8 cellular contexts compared by ENCODE assay signal in the genomic region with DNA sequence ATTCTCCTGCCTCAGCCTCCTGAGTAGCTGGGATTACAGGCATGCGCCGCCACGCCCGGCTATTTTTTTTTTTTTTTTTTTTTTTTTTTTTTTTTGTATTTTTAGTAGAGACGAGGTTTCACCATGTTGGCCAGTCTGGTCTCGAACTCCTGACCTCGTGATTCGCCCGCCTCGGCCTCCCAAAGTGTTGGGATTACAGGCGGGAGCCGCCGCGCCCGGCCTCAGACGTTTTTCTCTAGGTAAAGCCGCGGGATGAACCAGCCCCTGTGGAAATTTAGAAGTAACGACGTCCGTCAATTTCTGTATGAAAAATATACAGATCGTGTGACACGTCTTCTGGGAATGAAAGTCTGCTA. TPM values are rescaled to one million over a fixed set of nuclear protein-coding genes. Genes with fewer than 3 reads are reported as not detected.
DNase-seq lines count a peak whose midpoint lies in the region; ATAC-seq and TF ChIP-seq lines count a peak whose summit lies in the region.
"Not testable (repeated sequence)": the region's sequence is repeated elsewhere in the genome, so short reads cannot be mapped to it uniquely, and the experiment has no call there.

No MANE protein-coding gene starts in this region.

- not testable (repeated sequence) for H3K36me3 ChIP-seq in BLaER1; breast epithelium; fibroblast of lung (ENCODE audit: control insufficient read depth, insufficient read depth, low read length); neuronal stem cell (replicated peaks in 1 of 2; ENCODE audit: control insufficient read depth in 2 of 2, insufficient read depth in 2 of 2, low read length in 2 of 2); subcutaneous abdominal adipose tissue (ENCODE audit: control insufficient read depth in 5 of 5, insufficient read depth in 5 of 5, low read length in 5 of 5)

- not testable (repeated sequence) for H2AK5ac ChIP-seq in neuronal stem cell (ENCODE audit: low read depth, low read length)

- POLR2A ChIA-PET in activated CD8-positive, alpha-beta T cell treated with anti-CD3 and anti-CD28 coated beads for 36 hours (lab: Charles Lee): not testable (repeated sequence)

- DNase-seq in activated CD8-positive, alpha-beta T cell treated with anti-CD3 and anti-CD28 coated beads for 36 hours; breast epithelium (ENCODE audit: low spot score in 2 of 2); fibroblast of lung (ENCODE audit: low read depth in 2 of 2); neuronal stem cell (ENCODE audit: low spot score): not testable (repeated sequence)
- peak; percentile 27 for DNase-seq in left lobe of liver (ENCODE audit: low spot score)

- no CpG with 5 or more reads among the region's 23 CpGs for WGBS in neuronal stem cell (ENCODE audit: extremely low coverage in 2 of 2, insufficient read length in 2 of 2, insufficient replicate concordance in 1 of 2), 2 donors

- peak overlapping the region; percentile 64 to 96 (median 90) for H3K27ac Mint-ChIP-seq in IgD-negative memory B cell
- H3K27ac Mint-ChIP-seq in activated CD8-positive, alpha-beta T cell treated with anti-CD3 and anti-CD28 coated beads for 36 hours: peak overlapping the region; percentile 31

- peak overlapping the region; percentile 89 for H3K4me2 ChIP-seq in BLaER1
- peak overlapping the region; percentile 70 for H3K4me2 ChIP-seq in fibroblast of lung (ENCODE audit: extremely low read depth, insufficient read depth, low read length)
- H3K4me2 ChIP-seq in neuronal stem cell (ENCODE audit: insufficient read depth, low read length, poor library complexity, severe bottlenecking): peak overlapping the region; percentile 93

- H3K4me3 ChIP-seq in BLaER1: peak overlapping the region; percentile 78
- H3K4me3 ChIP-seq in breast epithelium: peak overlapping the region; percentile 43 to 72 (median 64)
- peak overlapping the region; percentile 10 to 77 (median 44) for H3K4me3 ChIP-seq in fibroblast of lung (replicated peaks in 1 of 4; ENCODE audit: control extremely low read depth in 1 of 4, insufficient read depth in 1 of 4, low read depth in 3 of 4, low read length in 4 of 4)
- peak overlapping the region; percentile 66 to 85 for H3K4me3 ChIP-seq in neuronal stem cell (ENCODE audit: low read length in 2 of 2)
- H3K4me3 ChIP-seq in subcutaneous abdominal adipose tissue (ENCODE audit: low read depth in 1 of 5, low read length in 5 of 5): peak overlapping the region; percentile 50 to 73 (median 72)

- H3K79me1 ChIP-seq in neuronal stem cell (ENCODE audit: low read depth, low read length): not testable (repeated sequence)

- H3K9ac ChIP-seq in BLaER1: peak overlapping the region; percentile 75; the same call in 1 of the 2 replicates
- peak overlapping the region; percentile 65 for H3K9ac ChIP-seq in fibroblast of lung (ENCODE audit: insufficient read depth, low read length)
- not testable (repeated sequence) for H3K9ac ChIP-seq in neuronal stem cell (ENCODE audit: low read depth, low read length, poor library complexity); subcutaneous abdominal adipose tissue (ENCODE audit: low read length in 5 of 5)

- intact Hi-C loops in activated CD8-positive, alpha-beta T cell treated with anti-CD3 and anti-CD28 coated beads for 36 hours (cut with micrococcal nuclease): loop anchor here (5.0 kb wide), 1 partner anchor 80 kb away; a partner anchor contains a TSS
- intact Hi-C loops in breast epithelium (cut with DNase I; ENCODE audit: low total_unique reads): not testable (repeated sequence)

- not testable (repeated sequence) for H4K8ac ChIP-seq in neuronal stem cell (ENCODE audit: low read depth, low read length)

- not testable (repeated sequence) for H3K27me3 Mint-ChIP-seq in IgD-negative memory B cell; activated CD8-positive, alpha-beta T cell treated with anti-CD3 and anti-CD28 coated beads for 36 hours

- H3K36me3 Mint-ChIP-seq in IgD-negative memory B cell: not testable (repeated sequence)
- peaks cover 17% of the 10 kb centered on the region for H3K36me3 Mint-ChIP-seq in activated CD8-positive, alpha-beta T cell treated with anti-CD3 and anti-CD28 coated beads for 36 hours (ENCODE audit: low read depth)

- not testable (repeated sequence) for H3K79me2 ChIP-seq in fibroblast of lung (ENCODE audit: control insufficient read depth, insufficient read depth, low read length)

- H3K9me3 Mint-ChIP-seq in IgD-negative memory B cell: peaks cover 5 to 18% (median 13%) of the 10 kb centered on the region in 3 donors
- H3K9me3 Mint-ChIP-seq in activated CD8-positive, alpha-beta T cell treated with anti-CD3 and anti-CD28 coated beads for 36 hours: peaks cover 15% of the 10 kb centered on the region

- not testable (repeated sequence) for TF ChIP-seq CTCF in activated CD8-positive, alpha-beta T cell treated with anti-CD3 and anti-CD28 coated beads for 36 hours (IDR thresholded peaks at IDR 0.05); breast epithelium (IDR thresholded peaks at IDR 0.05); fibroblast of lung (conservative IDR thresholded peaks at IDR 0.05 in 1 of 2, IDR thresholded peaks at IDR 0.05 in 1 of 2; ENCODE audit: low read depth in 1 of 2, low read length in 2 of 2)

- not testable (repeated sequence) for H3K27me3 ChIP-seq in BLaER1; breast epithelium; fibroblast of lung (ENCODE audit: control insufficient read depth, insufficient read depth, low read length); neuronal stem cell (ENCODE audit: control insufficient read depth in 3 of 3, insufficient read depth in 3 of 3, low read depth in 1 of 3, low read length in 3 of 3); subcutaneous abdominal adipose tissue (ENCODE audit: control insufficient read depth in 5 of 5, insufficient read depth in 4 of 5, low read length in 5 of 5)

- H3K18ac ChIP-seq in neuronal stem cell (ENCODE audit: low read length): peak overlapping the region; percentile 95

- not testable (repeated sequence) for H2BK15ac ChIP-seq in neuronal stem cell (ENCODE audit: low read length)

- peak overlapping the region; percentile 72 for H2AFZ ChIP-seq in fibroblast of lung (ENCODE audit: low read length)
- H2AFZ ChIP-seq in neuronal stem cell (ENCODE audit: low read length): peak overlapping the region; percentile 95

- H3K27ac ChIP-seq in BLaER1; subcutaneous abdominal adipose tissue (ENCODE audit: low read depth, low read length): not testable (repeated sequence)
- peak overlapping the region; percentile 80 to 94 for H3K27ac ChIP-seq in breast epithelium
- peak overlapping the region; percentile 69 for H3K27ac ChIP-seq in fibroblast of lung (ENCODE audit: insufficient read depth, low read length)
- peak overlapping the region; percentile 2 for H3K27ac ChIP-seq in neuronal stem cell (replicated peaks; ENCODE audit: low read length)

- not testable (repeated sequence) for H4K91ac ChIP-seq in neuronal stem cell (ENCODE audit: low read depth, low read length, poor library complexity)

- peaks cover 20% of the 10 kb centered on the region for H3K4me1 ChIP-seq in BLaER1
- not testable (repeated sequence) for H3K4me1 ChIP-seq in breast epithelium; fibroblast of lung (ENCODE audit: control insufficient read depth, extremely low read depth, insufficient read depth, low read length); neuronal stem cell (ENCODE audit: control insufficient read depth in 2 of 2, insufficient read depth in 1 of 2, low read depth in 1 of 2, low read length in 2 of 2)
- H3K4me1 ChIP-seq in subcutaneous abdominal adipose tissue (ENCODE audit: control insufficient read depth in 5 of 5, insufficient read depth in 5 of 5, low read length in 5 of 5): peaks cover 0 to 11% (median 8%) of the 10 kb centered on the region in 5 donors

- not testable (repeated sequence) for H2BK12ac ChIP-seq in neuronal stem cell (ENCODE audit: low read length)

- not testable (repeated sequence) for H2BK120ac ChIP-seq in neuronal stem cell (ENCODE audit: low read depth, low read length)

- peak overlapping the region; percentile 81 to 98 (median 88) for H3K4me3 Mint-ChIP-seq in IgD-negative memory B cell
- peak overlapping the region; percentile 79 for H3K4me3 Mint-ChIP-seq in activated CD8-positive, alpha-beta T cell treated with anti-CD3 and anti-CD28 coated beads for 36 hours

- not testable (repeated sequence) for TF ChIP-seq POLR2A in breast epithelium (IDR thresholded peaks at IDR 0.05)

- not testable (repeated sequence) for H3K23ac ChIP-seq in neuronal stem cell (ENCODE audit: low read depth, low read length, poor library complexity)

- ATAC-seq in activated CD8-positive, alpha-beta T cell treated with anti-CD3 and anti-CD28 coated beads for 36 hours; left lobe of liver: not testable (repeated sequence)

- not testable (repeated sequence) for H2BK5ac ChIP-seq in neuronal stem cell (ENCODE audit: low read length)

- not testable (repeated sequence) for H3K4ac ChIP-seq in neuronal stem cell (ENCODE audit: low read length)

- CTCF ChIA-PET in activated CD8-positive, alpha-beta T cell treated with anti-CD3 and anti-CD28 coated beads for 36 hours (lab: Charles Lee): not testable (repeated sequence)

- H3K4me1 Mint-ChIP-seq in IgD-negative memory B cell: not testable (repeated sequence)
- peaks cover 13% of the 10 kb centered on the region for H3K4me1 Mint-ChIP-seq in activated CD8-positive, alpha-beta T cell treated with anti-CD3 and anti-CD28 coated beads for 36 hours (ENCODE audit: low read depth)

- peaks cover 66% of the 10 kb centered on the region for H3K9me3 ChIP-seq in BLaER1
- H3K9me3 ChIP-seq in breast epithelium: peaks cover 16 to 19% of the 10 kb centered on the region in 2 donors
- not testable (repeated sequence) for H3K9me3 ChIP-seq in fibroblast of lung (ENCODE audit: control insufficient read depth, insufficient read depth, low read depth, low read length)
- H3K9me3 ChIP-seq in neuronal stem cell (replicated peaks in 1 of 2; ENCODE audit: control insufficient read depth in 2 of 2, insufficient read depth in 1 of 2, low read depth in 1 of 2, low read length in 2 of 2): peaks cover 4 to 27% of the 10 kb centered on the region in 2 donors
- peaks cover 8 to 59% (median 56%) of the 10 kb centered on the region in 5 donors for H3K9me3 ChIP-seq in subcutaneous abdominal adipose tissue (ENCODE audit: control insufficient read depth in 5 of 5, low read length in 5 of 5)

- H4K20me1 ChIP-seq in BLaER1; fibroblast of lung (ENCODE audit: control insufficient read depth, extremely low read depth, insufficient read depth, low read length): not testable (repeated sequence)

- H3K14ac ChIP-seq in neuronal stem cell (ENCODE audit: low read length): not testable (repeated sequence)

RNA-seq across cellular contexts. Expression of a gene that starts 20.4 kb away (rescaled TPM):
- polyA plus RNA-seq in IgD-negative memory B cell (24.3 TPM), fibroblast of lung (19.1 and 24.3 TPM in 2 replicates)
- 10 to 100 TPM; 40.5 to 51.2 TPM for total RNA-seq in activated CD8-positive, alpha-beta T cell treated with anti-CD3 and anti-CD28 coated beads for 36 hours
- total RNA-seq in breast epithelium (10 to 100 TPM; 22.4 to 36.1 (median 26.5) TPM), fibroblast of lung (21.6 and 28.2 TPM in 2 replicates), left lobe of liver (14.2 TPM)
- polyA plus RNA-seq in fibroblast of lung (2012): 17.4 and 19.4 TPM in 2 replicates
- 127 and 193 TPM in 2 replicates for polyA minus RNA-seq in fibroblast of lung (ENCODE audit: low replicate concordance)
- 18.4 TPM for polyA plus RNA-seq in neuronal stem cell (2013, experiment 1 of 2)
- 18.0 TPM for polyA plus RNA-seq in neuronal stem cell (2013, experiment 2 of 2)

RNA-seq across cellular contexts. Expression of a gene that starts 48.3 kb away (rescaled TPM):
- polyA plus RNA-seq in IgD-negative memory B cell: 3.6 TPM
- total RNA-seq in activated CD8-positive, alpha-beta T cell treated with anti-CD3 and anti-CD28 coated beads for 36 hours: 1 to 10 TPM; 6.4 to 6.8 TPM
- total RNA-seq in breast epithelium: 10 to 100 TPM in 2 of 3 donors, 1 to 10 TPM in 1; 8.3 to 17.9 (median 16.1) TPM
- 9.2 and 15.2 TPM in 2 replicates for total RNA-seq in fibroblast of lung
- polyA plus RNA-seq in fibroblast of lung: 6.4 and 9.7 TPM in 2 replicates
- 3.4 and 5.0 TPM in 2 replicates for polyA plus RNA-seq in fibroblast of lung (2012)
- polyA minus RNA-seq in fibroblast of lung (ENCODE audit: low replicate concordance): 0.48 and 0.75 TPM in 2 replicates
- 6.6 TPM for total RNA-seq in left lobe of liver
- 10.4 TPM for polyA plus RNA-seq in neuronal stem cell (2013, experiment 1 of 2)
- polyA plus RNA-seq in neuronal stem cell (2013, experiment 2 of 2): 9.8 TPM
